ENCODE assay signal across 9 cellular contexts in the genomic region with DNA sequence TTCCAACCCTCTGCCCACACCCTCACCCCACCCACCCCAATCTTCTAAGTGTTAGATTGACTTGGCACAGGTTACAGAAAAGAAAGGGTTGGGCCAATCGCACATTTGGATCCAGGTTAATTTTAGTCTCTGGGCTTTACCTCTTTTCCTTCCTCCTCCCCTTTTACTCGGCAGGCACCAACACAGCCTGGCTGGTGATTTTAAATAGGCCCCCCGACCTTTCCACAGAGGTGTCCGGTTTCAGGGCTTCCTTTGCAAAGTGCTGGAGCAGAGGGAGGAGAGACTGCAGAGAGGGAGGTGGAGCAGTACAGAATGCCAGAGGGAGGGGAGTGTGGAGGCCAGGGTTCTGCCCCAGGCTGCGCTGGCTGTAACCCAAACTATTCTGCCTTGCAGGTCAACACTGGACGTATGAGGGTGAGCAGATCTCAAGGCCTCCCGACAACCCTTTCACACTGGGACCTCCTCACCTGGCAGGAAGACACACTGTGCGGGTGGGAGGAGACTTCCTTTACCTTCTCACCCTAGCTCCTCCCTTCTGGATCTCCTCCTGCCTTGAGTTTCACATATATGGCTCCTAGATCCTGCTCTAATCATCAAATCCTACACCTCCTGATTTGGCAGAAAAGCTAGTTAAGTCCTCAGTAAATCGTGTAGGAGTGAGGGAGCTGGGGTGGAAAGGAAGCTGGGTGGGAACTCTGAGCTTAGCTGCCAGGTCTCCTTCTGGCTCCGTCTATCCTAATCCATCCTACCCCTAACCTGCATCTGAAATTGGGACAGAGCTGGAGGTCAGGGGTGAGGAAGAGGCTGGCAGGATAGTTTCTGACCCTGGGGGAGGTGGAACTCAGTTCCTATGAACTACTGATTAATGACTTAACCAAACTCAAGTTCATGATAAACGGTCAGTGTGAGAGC. TPM values are rescaled to one million over a fixed set of nuclear protein-coding genes. Genes with fewer than 3 reads are reported as not detected.
DNase-seq lines count a peak whose midpoint lies in the region; ATAC-seq and TF ChIP-seq lines count a peak whose summit lies in the region.
"Had no signal": no experiment of that assay in that cellular context is flagged by ENCODE, and none has a peak within 500 bp of the region (broad histone marks: within the 10 kb centered on the region; RNA-seq: fewer than 3 reads in every experiment).

No MANE protein-coding gene starts in this region.

- no peaks in the 10 kb centered on the region for H3K9me3 ChIP-seq in adrenal gland (replicated peaks in 1 of 3)
- H3K9me3 ChIP-seq: Peyer's patch had no signal

- peak overlapping the region in 1 of 4 donors; percentile 29 for H3K4me3 ChIP-seq in adrenal gland

- ATAC-seq in activated CD4-positive, alpha-beta T cell treated with anti-CD3 and anti-CD28 coated beads for 36 hours, result no peak
- ATAC-seq in HG03432 (IDR thresholded peaks at IDR 0.05; ENCODE audit: unreplicated experiment) (no peak), HG02571 (IDR thresholded peaks at IDR 0.05; ENCODE audit: unreplicated experiment) (no peak)

- POLR2A ChIA-PET in activated CD4-positive, alpha-beta T cell treated with anti-CD3 and anti-CD28 coated beads for 36 hours (lab: Charles Lee), result no interaction called here

- H3K36me3 Mint-ChIP-seq in activated CD4-positive, alpha-beta T cell treated with anti-CD3 and anti-CD28 coated beads for 36 hours (ENCODE audit: low read depth), result peaks cover 2% of the 10 kb centered on the region

- CTCF ChIA-PET in activated CD4-positive, alpha-beta T cell treated with anti-CD3 and anti-CD28 coated beads for 36 hours (lab: Charles Lee), result interaction anchor here (1.1 to 2.1 kb wide), 2 partner anchors 9 to 20 kb away, joined by 3 to 5 read pairs; no protein-coding TSS in a partner anchor

- no peak for TF ChIP-seq CTCF in adrenal gland (IDR thresholded peaks at IDR 0.05)

- H3K27me3 ChIP-seq in adrenal gland, result no peaks in the 10 kb centered on the region
- H3K27me3 ChIP-seq: Peyer's patch had no signal

- no peaks in the 10 kb centered on the region for H3K9me3 Mint-ChIP-seq in activated CD4-positive, alpha-beta T cell treated with anti-CD3 and anti-CD28 coated beads for 36 hours (ENCODE audit: low read depth)

- H3K27ac ChIP-seq in adrenal gland (peak overlapping the region in 4 of 5 donors; percentile 3 to 65 (median 43)), temporal lobe (ENCODE audit: low read depth, low read length) (peak overlapping the region; percentile 91)

- WGBS in adrenal gland, 4 donors, result 14 to 19% (median 16%) methylated on average over 10 to 11 of the region's 11 CpGs

- peaks cover 26% of the 10 kb centered on the region for H3K27me3 Mint-ChIP-seq in activated CD4-positive, alpha-beta T cell treated with anti-CD3 and anti-CD28 coated beads for 36 hours

- peaks cover 0 to 11% of the 10 kb centered on the region in 2 donors for H3K36me3 ChIP-seq in adrenal gland (replicated peaks in 1 of 2)

- peak; percentile 43 for DNase-seq in NCI-H1092 treated with DMSO at 0.1 percent for 48 hours (lab: John Stamatoyannopoulos, UW)
- DNase-seq in adrenal gland, result peak in 6 of 7 donors; percentile 68 to 77 (median 74)
- DNase-seq in islet precursor cell, result peak; percentile 91
- DNase-seq in activated CD4-positive, alpha-beta T cell treated with anti-CD3 and anti-CD28 coated beads for 36 hours, result no peak
- no peak for DNase-seq in cerebellar nuclear complex (lab: John Stamatoyannopoulos, UW)

- intact Hi-C loops in adrenal gland (cut with DNase I), result no loop called here
- intact Hi-C loops in activated CD4-positive, alpha-beta T cell treated with anti-CD3 and anti-CD28 coated beads for 36 hours (cut with DNase I, micrococcal nuclease), result loop anchor here (5.0 to 10.0 kb wide), 6 partner anchors 62 to 737 kb away; a partner anchor contains a TSS

- peaks cover 21 to 24% of the 10 kb centered on the region in 2 donors for H3K4me1 ChIP-seq in adrenal gland (replicated peaks in 1 of 2)

- peaks cover 11% of the 10 kb centered on the region for H3K4me1 Mint-ChIP-seq in activated CD4-positive, alpha-beta T cell treated with anti-CD3 and anti-CD28 coated beads for 36 hours

- H3K27ac Mint-ChIP-seq in activated CD4-positive, alpha-beta T cell treated with anti-CD3 and anti-CD28 coated beads for 36 hours, result no peak overlapping the region

- H3K4me3 Mint-ChIP-seq in activated CD4-positive, alpha-beta T cell treated with anti-CD3 and anti-CD28 coated beads for 36 hours, result no peak overlapping the region

- TF ChIP-seq POLR2A in adrenal gland (IDR thresholded peaks at IDR 0.05), result peak in 1 of 2 donors; percentile 57

RNA-seq across cellular contexts. Expression of a gene that starts 2.4 kb away (rescaled TPM):
- 1 to 10 TPM in 1 of 8 donors, under 1 TPM in 3, not detected in 4; 0.32 to 1.1 (median 0.63) TPM for total RNA-seq in adrenal gland
- polyA plus RNA-seq in adrenal gland, result under 1 TPM in 1 of 3 donors, not detected in 2; 0.51 TPM
- total RNA-seq in temporal lobe, result 1.7 TPM
- total RNA-seq in activated CD4-positive, alpha-beta T cell treated with anti-CD3 and anti-CD28 coated beads for 36 hours, result not detected
- total RNA-seq: Peyer's patch had no signal

RNA-seq across cellular contexts. Expression of a gene that starts 8.8 kb away (rescaled TPM):
- total RNA-seq in adrenal gland (100 to 1,000 TPM; 102 to 179 (median 140) TPM), temporal lobe (44.0 TPM)
- 10 to 100 TPM; 59.4 to 96.6 (median 88.2) TPM for polyA plus RNA-seq in adrenal gland
- total RNA-seq in activated CD4-positive, alpha-beta T cell treated with anti-CD3 and anti-CD28 coated beads for 36 hours, result 10 to 100 TPM; 62.4 to 89.3 TPM

RNA-seq across cellular contexts. Expression of a gene that starts 12.6 kb away (rescaled TPM):
- total RNA-seq in adrenal gland (10 to 100 TPM in 1 of 8 donors, 1 to 10 TPM in 6, under 1 TPM in 1; 0.54 to 10.2 (median 8.0) TPM), temporal lobe (4.7 TPM)
- 10 to 100 TPM in 2 of 3 donors, 1 to 10 TPM in 1; 7.8 to 30.8 (median 26.1) TPM for polyA plus RNA-seq in adrenal gland
- total RNA-seq in activated CD4-positive, alpha-beta T cell treated with anti-CD3 and anti-CD28 coated beads for 36 hours, result 1 to 10 TPM in 1 of 2 experiments, under 1 TPM in 1; 0.50 to 1.2 TPM

RNA-seq across cellular contexts. Expression of a gene that starts 22.3 kb away (rescaled TPM):
- total RNA-seq in adrenal gland, result 10 to 100 TPM in 3 of 8 donors, 1 to 10 TPM in 5; 7.0 to 11.8 (median 9.2) TPM
- polyA plus RNA-seq in adrenal gland, result 10 to 100 TPM in 2 of 3 donors, 1 to 10 TPM in 1; 8.9 to 24.6 (median 19.2) TPM
- 1.7 TPM for total RNA-seq in temporal lobe
- 1 to 10 TPM; 5.9 to 6.0 TPM for total RNA-seq in activated CD4-positive, alpha-beta T cell treated with anti-CD3 and anti-CD28 coated beads for 36 hours

RNA-seq across cellular contexts. Expression of a gene that starts 24.1 kb away (rescaled TPM):
- total RNA-seq in adrenal gland, result 10 to 100 TPM; 13.2 to 48.2 (median 28.2) TPM
- 10 to 100 TPM; 35.8 to 81.9 (median 50.3) TPM for polyA plus RNA-seq in adrenal gland
- 17.0 TPM for total RNA-seq in temporal lobe
- 100 to 1,000 TPM; 176 to 212 TPM for total RNA-seq in activated CD4-positive, alpha-beta T cell treated with anti-CD3 and anti-CD28 coated beads for 36 hours

Comparison
In these comparisons a context has a peak if more than half of its experiments do, and no peak if none do; other contexts are left out.
1. DNase-seq: peak in NCI-H1092 treated with DMSO at 0.1 percent for 48 hours (single experiment), adrenal gland (6 of 7) and islet precursor cell (single experiment); none in activated CD4-positive, alpha-beta T cell treated with anti-CD3 and anti-CD28 coated beads for 36 hours (single experiment) and cerebellar nuclear complex (0 of 2).
2. intact Hi-C loops: an anchor here in activated CD4-positive, alpha-beta T cell treated with anti-CD3 and anti-CD28 coated beads for 36 hours (5.0 to 10.0 kb wide); none called in adrenal gland.